Comparison of ENCODE assay signal across 25 cellular contexts in the genomic region with DNA sequence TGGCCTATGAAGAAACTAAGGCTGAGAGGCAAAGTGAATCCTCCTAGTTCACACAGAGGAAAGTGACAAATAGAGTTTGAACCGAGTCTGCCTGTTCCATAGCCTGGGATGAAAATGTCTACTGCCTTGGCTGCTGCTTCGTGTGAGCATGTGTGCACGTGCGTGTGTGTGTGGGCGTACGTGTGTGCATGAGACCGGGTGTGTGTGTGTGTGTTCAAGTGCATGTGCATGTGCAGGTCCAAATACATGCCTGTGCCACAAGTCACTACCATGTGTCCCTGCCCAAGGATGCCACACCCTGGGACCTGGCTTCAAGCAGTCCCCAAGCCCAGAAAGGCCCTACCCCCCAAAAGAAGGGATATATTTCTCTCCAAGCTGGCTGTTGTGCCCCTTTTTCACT. TPM values are rescaled to one million over a fixed set of nuclear protein-coding genes. Genes with fewer than 3 reads are reported as not detected.
"Had no signal": no experiment of that assay in that cellular context is flagged by ENCODE, and none has a peak within 500 bp of the region (broad histone marks: within the 10 kb centered on the region; RNA-seq: fewer than 3 reads in every experiment).

No MANE protein-coding gene starts in this region.

- H3K36me3 Mint-ChIP-seq: naive thymus-derived CD4-positive, alpha-beta T cell; stimulated activated naive B cell treated with anti-CD40 and anti-IgM and Interleukin-4, amounts not matched to agents 10 μg/mL and 1 μg/mL and 100 μg/mL, for 72 hours; type B pancreatic cell had no signal

- H3K36me3 ChIP-seq: esophagus muscularis mucosa, gastrocnemius medialis, sigmoid colon, uterus had no signal

- FAIRE-seq: colon, keratinocyte had no signal

- H3K27ac Mint-ChIP-seq: dendritic cell treated with granulocyte-macrophage colony-stimulating factor and Interleukin-4, amounts not matched to agents 40 ng/mL and 50 ng/mL, for 4 days; effector memory CD8-positive, alpha-beta T cell; naive thymus-derived CD4-positive, alpha-beta T cell; nephron progenitor cell; stimulated activated naive B cell treated with anti-CD40 and anti-IgM and Interleukin-4, amounts not matched to agents 10 μg/mL and 1 μg/mL and 100 μg/mL, for 72 hours; type B pancreatic cell had no signal

- H3K27ac ChIP-seq: epithelial cell of prostate, esophagus muscularis mucosa, gastrocnemius medialis, sigmoid colon, skin epidermis, uterus had no signal

- H3K4me3 Mint-ChIP-seq: dendritic cell treated with granulocyte-macrophage colony-stimulating factor and Interleukin-4, amounts not matched to agents 40 ng/mL and 50 ng/mL, for 4 days; effector memory CD8-positive, alpha-beta T cell; immature natural killer cell; naive thymus-derived CD4-positive, alpha-beta T cell; nephron progenitor cell; stimulated activated naive B cell treated with anti-CD40 and anti-IgM and Interleukin-4, amounts not matched to agents 10 μg/mL and 1 μg/mL and 100 μg/mL, for 72 hours; type B pancreatic cell had no signal

- H3K4me3 ChIP-seq: esophagus muscularis mucosa, gastrocnemius medialis, sigmoid colon, skin epidermis, uterus had no signal

- DNase-seq: effector memory CD8-positive, alpha-beta T cell; gastrocnemius medialis; glutamatergic neuron; immature natural killer cell; left cardiac atrium; mammary epithelial cell; naive thymus-derived CD4-positive, alpha-beta T cell; nephron progenitor cell; sigmoid colon; stimulated activated CD4-positive, alpha-beta T cell treated with anti-CD3 and anti-CD28 coated beads, Interleukin-2, amount 100 ng/mL, for 24 hours; stimulated activated CD4-positive, alpha-beta T cell treated with anti-CD3 and anti-CD28 coated beads, Interleukin-4, amount 100 ng/mL, for 4 hours; stimulated activated naive B cell treated with anti-CD40 and anti-IgM and Interleukin-4, amounts not matched to agents 10 μg/mL and 1 μg/mL and 100 μg/mL, for 72 hours; uterus had no signal

- H3K9me3 Mint-ChIP-seq: dendritic cell treated with granulocyte-macrophage colony-stimulating factor and Interleukin-4, amounts not matched to agents 40 ng/mL and 50 ng/mL, for 4 days; effector memory CD8-positive, alpha-beta T cell; immature natural killer cell; naive thymus-derived CD4-positive, alpha-beta T cell; nephron progenitor cell; stimulated activated naive B cell treated with anti-CD40 and anti-IgM and Interleukin-4, amounts not matched to agents 10 μg/mL and 1 μg/mL and 100 μg/mL, for 72 hours; type B pancreatic cell had no signal

- H3K9me3 ChIP-seq: esophagus muscularis mucosa, gastrocnemius medialis, sigmoid colon, uterus had no signal

- H3K4me1 ChIP-seq: esophagus muscularis mucosa, sigmoid colon, uterus had no signal

- H3K4me1 Mint-ChIP-seq: immature natural killer cell; stimulated activated naive B cell treated with anti-CD40 and anti-IgM and Interleukin-4, amounts not matched to agents 10 μg/mL and 1 μg/mL and 100 μg/mL, for 72 hours had no signal

- ATAC-seq: effector memory CD8-positive, alpha-beta T cell; gastrocnemius medialis; left cardiac atrium; naive thymus-derived CD4-positive, alpha-beta T cell; stimulated activated naive B cell treated with anti-CD40 and anti-IgM and Interleukin-4, amounts not matched to agents 10 μg/mL and 1 μg/mL and 100 μg/mL, for 72 hours had no signal

- H3K27me3 ChIP-seq: gastrocnemius medialis, sigmoid colon, uterus had no signal

RNA-seq across cellular contexts. Expression of a gene that starts 13.6 kb away (rescaled TPM):
- total RNA-seq: fibroblast of villous mesenchyme, gastrocnemius medialis, lower leg skin, mammary epithelial cell, mesenteric fat pad, osteocyte, pulmonary artery endothelial cell had no signal
- polyA plus RNA-seq: keratinocyte, mammary epithelial cell had no signal

RNA-seq across cellular contexts. Expression of a gene that starts 50.7 kb away (rescaled TPM):
- polyA plus RNA-seq: keratinocyte had no signal
